In genomic region chr1:46615735-46616134, GRCh38 we compare ENCODE assay signal across 9 cellular contexts. TPM values are rescaled to one million over a fixed set of nuclear protein-coding genes. Genes with fewer than 3 reads are reported as not detected.
DNase-seq lines count a peak whose midpoint lies in the region; ATAC-seq and TF ChIP-seq lines count a peak whose summit lies in the region.
"Had no signal": no experiment of that assay in that cellular context is flagged by ENCODE, and none has a peak within 500 bp of the region (broad histone marks: within the 10 kb centered on the region; RNA-seq: fewer than 3 reads in every experiment).

No MANE protein-coding gene starts in this region.

- ATAC-seq in GM19397 (IDR thresholded peaks at IDR 0.05; ENCODE audit: unreplicated experiment) (peak; percentile 6), HG02852 (IDR thresholded peaks at IDR 0.05; ENCODE audit: unreplicated experiment) (no peak), GM18520 (IDR thresholded peaks at IDR 0.05; ENCODE audit: unreplicated experiment) (no peak)

- H3K9me3 ChIP-seq in SU-DHL-6 (ENCODE audit: insufficient read depth, low read length), result no peaks in the 10 kb centered on the region

- H4K20me1 ChIP-seq in SU-DHL-6 (ENCODE audit: low read depth, low read length), result no peaks in the 10 kb centered on the region

- H2AFZ ChIP-seq in SU-DHL-6 (ENCODE audit: low read depth, low read length, severe bottlenecking), result peak overlapping the region; percentile 95

- H3K36me3 ChIP-seq in SU-DHL-6 (ENCODE audit: low read length), result no peaks in the 10 kb centered on the region

- H3K9ac ChIP-seq in SU-DHL-6 (ENCODE audit: low read length), result peak overlapping the region; percentile 61

- H3K27me3 ChIP-seq in SU-DHL-6 (ENCODE audit: low read length), result no peaks in the 10 kb centered on the region

- no peaks in the 10 kb centered on the region for H3K79me2 ChIP-seq in SU-DHL-6 (ENCODE audit: insufficient read depth, low read length)

- H3K27ac ChIP-seq in SU-DHL-6 (ENCODE audit: low read depth, low read length) (no peak overlapping the region), skin epidermis (peak overlapping the region in 20 of 21 experiments; percentile 85 to 96 (median 93))

- H3K4me2 ChIP-seq in SU-DHL-6 (ENCODE audit: low read depth, low read length, poor library complexity, severe bottlenecking), result peak overlapping the region; percentile 67

- no peaks in the 10 kb centered on the region for H3F3A ChIP-seq in SU-DHL-6 (ENCODE audit: insufficient read depth)

- H3K4me3 ChIP-seq in SU-DHL-6 (ENCODE audit: insufficient read depth, low read length, poor library complexity, severe bottlenecking), result peak overlapping the region; percentile 71
- H3K4me3 ChIP-seq in fibroblast of the aortic adventitia (ENCODE audit: low read depth, low read length), result peak overlapping the region; percentile 92
- peak overlapping the region; percentile 65 to 95 (median 78) for H3K4me3 ChIP-seq in skin epidermis

- TF ChIP-seq CTCF in SU-DHL-6 (IDR thresholded peaks at IDR 0.05; ENCODE audit: insufficient read depth, low read length, poor library complexity, severe bottlenecking), result no peak
- TF ChIP-seq CTCF in fibroblast of the aortic adventitia (IDR thresholded peaks at IDR 0.05; ENCODE audit: insufficient read depth, low read length), result no peak

- DNase-seq in fibroblast of the aortic adventitia (ENCODE audit: low read depth) (no peak), ureter (ENCODE audit: low spot score) (no peak), HPDE6-E6E7 (ENCODE audit: extremely low spot score) (no peak)

- no peaks in the 10 kb centered on the region for H3K9me2 ChIP-seq in SU-DHL-6 (replicated peaks; ENCODE audit: insufficient read depth, low read length)

RNA-seq across cellular contexts. Expression of gene MOB3C, which starts 0.9 kb away (rescaled TPM):
- total RNA-seq in fibroblast of the aortic adventitia (ENCODE audit: low replicate concordance) (4.4 and 7.0 TPM in 2 replicates), ureter (27.9 TPM)

RNA-seq across cellular contexts. Expression of gene MKNK1, which starts 11.7 kb away (rescaled TPM):
- total RNA-seq in fibroblast of the aortic adventitia (ENCODE audit: low replicate concordance) (15.4 and 17.7 TPM in 2 replicates), ureter (66.9 TPM)

RNA-seq across cellular contexts. Expression of gene ATPAF1, which starts 52.4 kb away (rescaled TPM):
- total RNA-seq in fibroblast of the aortic adventitia (ENCODE audit: low replicate concordance), result 49.3 and 53.5 TPM in 2 replicates
- 42.5 TPM for total RNA-seq in ureter

RNA-seq across cellular contexts. Expression of gene TEX38, which starts 55.9 kb away (rescaled TPM):
- total RNA-seq in fibroblast of the aortic adventitia (ENCODE audit: low replicate concordance) (not detected in 2 replicates), ureter (0.39 TPM)
- total RNA-seq: T-helper 1 cell treated with Interleukin-12 subunit alpha and Interleukin-12 subunit beta and Interleukin-4 antibody, amounts not matched to agents 30 ng/mL and 1 ng/mL, for 36 hours had no signal
